Comparison of ENCODE assay signal across 25 cellular contexts in the genomic region with DNA sequence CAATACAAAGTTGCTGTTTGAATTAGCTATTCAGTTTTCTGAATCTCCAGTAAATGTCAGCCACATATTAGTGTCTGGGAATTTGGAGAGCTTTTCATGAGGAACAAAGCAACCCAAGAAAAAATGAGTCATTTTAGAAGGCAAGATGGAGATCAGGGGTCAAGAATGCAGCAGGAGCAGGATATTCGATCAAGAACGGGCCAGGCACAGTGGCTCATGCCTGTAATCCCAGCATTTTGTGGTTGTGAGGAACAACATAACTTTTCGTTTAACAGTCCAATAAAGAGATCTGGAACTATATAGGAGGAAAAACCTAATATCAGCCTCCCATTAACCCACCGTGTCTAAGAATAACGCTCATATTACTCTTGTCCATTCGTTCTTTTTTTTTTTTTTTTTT.
A peak's percentile ranks its signal among the peaks of the same experiment; 100 is the strongest.
DNase-seq lines count a peak whose midpoint lies in the region; ATAC-seq and TF ChIP-seq lines count a peak whose summit lies in the region.
"Had no signal": no experiment of that assay in that cellular context is flagged by ENCODE, and none has a peak within 500 bp of the region (broad histone marks: within the 10 kb centered on the region; RNA-seq: fewer than 3 reads in every experiment).

No MANE protein-coding gene starts in this region.

- no peak for ATAC-seq in GM21515 (IDR thresholded peaks at IDR 0.05; ENCODE audit: unreplicated experiment)
- no peak for ATAC-seq in HG02610 (IDR thresholded peaks at IDR 0.05; ENCODE audit: unreplicated experiment)
- ATAC-seq: activated T-helper 17 cell treated with anti-CD3 and anti-CD28 coated beads, Interleukin-2, amount 50 U/mL, for 72 hours; natural killer cell had no signal

- no peaks in the 10 kb centered on the region for H3K9me3 ChIP-seq in MG63
- no peaks in the 10 kb centered on the region for H3K9me3 ChIP-seq in skeletal muscle satellite cell (replicated peaks; ENCODE audit: low read length)
- H3K9me3 ChIP-seq: esophagus squamous epithelium, stomach had no signal

- no peaks in the 10 kb centered on the region for H3K27me3 ChIP-seq in MG63
- no peaks in the 10 kb centered on the region for H3K27me3 ChIP-seq in skeletal muscle satellite cell (ENCODE audit: control insufficient read depth, insufficient read depth, low read length)
- H3K27me3 ChIP-seq: esophagus squamous epithelium, stomach, tibial nerve had no signal

- H3K4me2 ChIP-seq in skeletal muscle satellite cell (ENCODE audit: low read length): peak overlapping the region; percentile 31

- BruUV-seq in Calu3 (replicated peaks; lab: Mats Ljungman, UMichigan): no TSS peak

- peak overlapping the region; percentile 53 for H3K9ac ChIP-seq in skeletal muscle satellite cell (ENCODE audit: low read depth, low read length)

- H3K4me3 Mint-ChIP-seq in Calu3 (ENCODE audit: low read depth, unreplicated experiment): no peak overlapping the region
- H3K4me3 Mint-ChIP-seq: activated CD4-positive, alpha-beta memory T cell treated with anti-CD3 and anti-CD28 coated beads for 36 hours; activated naive CD4-positive, alpha-beta T cell treated with anti-CD3 and anti-CD28 coated beads, Interleukin-2, amount 50 U/mL, for 24 hours; activated T-helper 17 cell treated with anti-CD3 and anti-CD28 coated beads, Interleukin-2, amount 50 U/mL, for 72 hours; CD14-positive monocyte; dendritic cell treated with granulocyte-macrophage colony-stimulating factor and Interleukin-4, amounts not matched to agents 40 ng/mL and 50 ng/mL, for 4 days; IgD-negative memory B cell; natural killer cell had no signal

- H3K4me1 Mint-ChIP-seq in Calu3 (ENCODE audit: low read depth, unreplicated experiment): no peaks in the 10 kb centered on the region
- H3K4me1 Mint-ChIP-seq: activated naive CD4-positive, alpha-beta T cell treated with anti-CD3 and anti-CD28 coated beads, Interleukin-2, amount 50 U/mL, for 24 hours; activated T-helper 17 cell treated with anti-CD3 and anti-CD28 coated beads, Interleukin-2, amount 50 U/mL, for 72 hours; CD14-positive monocyte; IgD-negative memory B cell; natural killer cell had no signal

- H3K36me3 ChIP-seq in MG63 (no peaks in the 10 kb centered on the region), skeletal muscle satellite cell (ENCODE audit: insufficient read depth, low read length) (no peaks in the 10 kb centered on the region)
- H3K36me3 ChIP-seq: esophagus squamous epithelium, stomach, tibial nerve had no signal

- TF ChIP-seq CTCF in fibroblast of mammary gland (conservative IDR thresholded peaks at IDR 0.05; ENCODE audit: control insufficient read depth, insufficient read depth, low read depth, low read length) (no peak), Calu3 (IDR thresholded peaks at IDR 0.05; ENCODE audit: unreplicated experiment) (no peak)

- no peaks in the 10 kb centered on the region for H3K27me3 Mint-ChIP-seq in Calu3 (ENCODE audit: unreplicated experiment)
- H3K27me3 Mint-ChIP-seq: activated CD4-positive, alpha-beta memory T cell treated with anti-CD3 and anti-CD28 coated beads for 36 hours; activated naive CD4-positive, alpha-beta T cell treated with anti-CD3 and anti-CD28 coated beads, Interleukin-2, amount 50 U/mL, for 24 hours; activated T-helper 17 cell treated with anti-CD3 and anti-CD28 coated beads, Interleukin-2, amount 50 U/mL, for 72 hours; dendritic cell treated with granulocyte-macrophage colony-stimulating factor and Interleukin-4, amounts not matched to agents 40 ng/mL and 50 ng/mL, for 4 days; IgD-negative memory B cell had no signal

- DNase-seq in ELR (ENCODE audit: low read depth): peak; percentile 13
- peak; percentile 11 for DNase-seq in MG63
- peak; percentile 35 for DNase-seq in fibroblast of mammary gland (ENCODE audit: low read depth)
- no peak for DNase-seq in stimulated activated CD4-positive, alpha-beta T cell treated with anti-CD3 and anti-CD28 coated beads, Interleukin-12 subunit alpha, Interleukin-12 subunit beta, amount 100 ng/mL, for 4 hours
- no peak for DNase-seq in Calu3
- DNase-seq: activated CD4-positive, alpha-beta memory T cell treated with anti-CD3 and anti-CD28 coated beads for 36 hours; DMS79 treated with DMSO at 0.1 percent for 48 hours; esophagus squamous epithelium; kidney; midbrain; natural killer cell; NCI-H2029 treated with DMSO at 0.1 percent for 48 hours; NCI-H345; stimulated activated CD4-positive, alpha-beta T cell treated with anti-CD3 and anti-CD28 coated beads, Interleukin-1b, Interleukin-23, amount 100 ng/mL, for 48 hours; stomach had no signal

- no peaks in the 10 kb centered on the region for H3K9me3 Mint-ChIP-seq in Calu3 (ENCODE audit: low read depth, unreplicated experiment)

- CTCF ChIA-PET in Calu3 (lab: Charles Lee): no interaction called here

- peaks cover 35% of the 10 kb centered on the region for H3K4me1 ChIP-seq in skeletal muscle satellite cell (ENCODE audit: control insufficient read depth, insufficient read depth, low read length)
- H3K4me1 ChIP-seq: esophagus squamous epithelium had no signal

- H3K27ac Mint-ChIP-seq in Calu3 (ENCODE audit: unreplicated experiment): no peak overlapping the region
- H3K27ac Mint-ChIP-seq: activated CD4-positive, alpha-beta memory T cell treated with anti-CD3 and anti-CD28 coated beads for 36 hours; activated naive CD4-positive, alpha-beta T cell treated with anti-CD3 and anti-CD28 coated beads, Interleukin-2, amount 50 U/mL, for 24 hours; activated T-helper 17 cell treated with anti-CD3 and anti-CD28 coated beads, Interleukin-2, amount 50 U/mL, for 72 hours; CD14-positive monocyte; dendritic cell treated with granulocyte-macrophage colony-stimulating factor and Interleukin-4, amounts not matched to agents 40 ng/mL and 50 ng/mL, for 4 days; IgD-negative memory B cell; natural killer cell had no signal

- no peaks in the 10 kb centered on the region for H3K36me3 Mint-ChIP-seq in Calu3 (ENCODE audit: insufficient read depth, unreplicated experiment)
- H3K36me3 Mint-ChIP-seq: activated CD4-positive, alpha-beta memory T cell treated with anti-CD3 and anti-CD28 coated beads for 36 hours; activated naive CD4-positive, alpha-beta T cell treated with anti-CD3 and anti-CD28 coated beads, Interleukin-2, amount 50 U/mL, for 24 hours; CD14-positive monocyte; IgD-negative memory B cell; natural killer cell had no signal

- no peak overlapping the region for H3K4me3 ChIP-seq in MG63
- no peak overlapping the region for H3K4me3 ChIP-seq in fibroblast of mammary gland (ENCODE audit: control insufficient read depth, low read depth, low read length)
- H3K4me3 ChIP-seq in skeletal muscle satellite cell (ENCODE audit: low read length): no peak overlapping the region
- H3K4me3 ChIP-seq: esophagus squamous epithelium, skin epidermis, stomach, tibial nerve had no signal

- intact Hi-C loops in Calu3 (cut with micrococcal nuclease; ENCODE audit: unreplicated experiment): no loop called here

Comparison
In these comparisons a context has a peak if more than half of its experiments do, and no peak if none do; other contexts are left out.
1. DNase-seq: peak in ELR (single experiment), MG63 (single experiment) and fibroblast of mammary gland (single experiment); none in stimulated activated CD4-positive, alpha-beta T cell treated with anti-CD3 and anti-CD28 coated beads, Interleukin-12 subunit alpha, Interleukin-12 subunit beta, amount 100 ng/mL, for 4 hours (single experiment) and Calu3 (single experiment).